In the genomic region with DNA sequence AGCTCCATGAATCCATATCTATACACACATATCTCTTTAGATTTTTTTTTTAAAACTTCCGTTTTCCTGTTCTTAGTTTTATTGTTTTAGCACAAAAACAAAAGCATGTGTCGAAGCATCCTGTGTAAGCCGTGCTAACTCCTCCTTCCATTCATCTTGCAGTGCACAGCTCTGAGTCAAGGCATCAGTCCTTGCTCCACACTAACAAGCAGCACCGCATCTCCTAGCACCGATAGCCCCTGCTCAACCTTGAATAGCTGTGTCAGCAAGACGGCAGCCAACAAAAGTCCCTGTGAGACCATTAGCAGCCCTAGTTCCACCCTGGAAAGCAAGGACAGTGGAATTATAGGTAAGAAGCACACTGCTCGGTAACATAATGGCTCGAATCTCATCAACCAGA, we compare ENCODE assay signal across 19 cellular contexts.
A peak's percentile ranks its signal among the peaks of the same experiment; 100 is the strongest.
DNase-seq lines count a peak whose midpoint lies in the region; ATAC-seq and TF ChIP-seq lines count a peak whose summit lies in the region.
"Had no signal": no experiment of that assay in that cellular context is flagged by ENCODE, and none has a peak within 500 bp of the region (broad histone marks: within the 10 kb centered on the region; RNA-seq: fewer than 3 reads in every experiment).

No MANE protein-coding gene starts in this region.

- WGBS in adrenal gland, 4 donors = 18 to 34% (median 25%) methylated on average over 8 of the region's 8 CpGs

- H3K4me3 Mint-ChIP-seq in activated T-cell treated with anti-CD3 and anti-CD28 coated beads, Interleukin-2, amount 50 U/mL, for 72 hours = no peak overlapping the region
- no peak overlapping the region for H3K4me3 Mint-ChIP-seq in activated T-cell treated with anti-CD3 and anti-CD28 coated beads, Interleukin-2, amount 50 U/mL, for 24 hours
- H3K4me3 Mint-ChIP-seq in Caco-2 (ENCODE audit: unreplicated experiment) = no peak overlapping the region

- H3K27ac ChIP-seq in adrenal gland (peak overlapping the region in 1 of 5 donors; percentile 2), rectal smooth muscle tissue (ENCODE audit: low read depth, low read length) (peak overlapping the region; percentile 11)
- H3K27ac ChIP-seq: A549, neutrophil had no signal

- H3K27ac Mint-ChIP-seq in activated T-cell treated with anti-CD3 and anti-CD28 coated beads, Interleukin-2, amount 50 U/mL, for 72 hours = no peak overlapping the region
- H3K27ac Mint-ChIP-seq in activated T-cell treated with anti-CD3 and anti-CD28 coated beads, Interleukin-2, amount 50 U/mL, for 24 hours = no peak overlapping the region
- H3K27ac Mint-ChIP-seq in Caco-2 (ENCODE audit: unreplicated experiment) = no peak overlapping the region

- BruUV-seq in Caco-2 (replicated peaks; lab: Mats Ljungman, UMichigan) = no TSS peak

- peaks cover 0 to 5% of the 10 kb centered on the region in 2 donors for H3K36me3 ChIP-seq in adrenal gland (replicated peaks in 1 of 2)
- no peaks in the 10 kb centered on the region for H3K36me3 ChIP-seq in rectal smooth muscle tissue (ENCODE audit: control insufficient read depth, insufficient read depth, low read length)
- H3K36me3 ChIP-seq in Caco-2 (ENCODE audit: control insufficient read depth, insufficient read depth, low read length) = peaks cover 1% of the 10 kb centered on the region; the same call in 1 of the 2 replicates
- H3K36me3 ChIP-seq: neutrophil had no signal

- no peaks in the 10 kb centered on the region for H3K27me3 Mint-ChIP-seq in activated T-cell treated with anti-CD3 and anti-CD28 coated beads, Interleukin-2, amount 50 U/mL, for 72 hours (ENCODE audit: low read depth)
- peaks cover 5% of the 10 kb centered on the region for H3K27me3 Mint-ChIP-seq in activated T-cell treated with anti-CD3 and anti-CD28 coated beads, Interleukin-2, amount 50 U/mL, for 24 hours
- H3K27me3 Mint-ChIP-seq in Caco-2 (ENCODE audit: insufficient read depth, unreplicated experiment) = no peaks in the 10 kb centered on the region

- intact Hi-C loops in adrenal gland (cut with DNase I) = no loop called here
- intact Hi-C loops in Caco-2 (cut with micrococcal nuclease; ENCODE audit: unreplicated experiment) = no loop called here

- TF ChIP-seq CTCF in adrenal gland (IDR thresholded peaks at IDR 0.05) = no peak
- no peak for TF ChIP-seq CTCF in Caco-2 (IDR thresholded peaks at IDR 0.05; ENCODE audit: insufficient read depth in 1 of 2, low read depth in 1 of 2, low read length in 1 of 2, severe bottlenecking in 1 of 2, unreplicated experiment in 1 of 2)

- POLR2A ChIA-PET in Caco-2 (lab: Charles Lee) = no interaction called here

- DNase-seq in activated T-cell treated with anti-CD3 and anti-CD28 coated beads, Interleukin-2, amount 50 U/mL, for 72 hours = no peak
- no peak for DNase-seq in activated T-cell treated with anti-CD3 and anti-CD28 coated beads, Interleukin-2, amount 50 U/mL, for 24 hours
- DNase-seq in adrenal gland = peak in 6 of 7 donors; percentile 28 to 56 (median 52)
- peak; percentile 42 for DNase-seq in iris pigment epithelial cell (ENCODE audit: low read depth)
- no peak for DNase-seq in Caco-2
- no peak for DNase-seq in DMS153 treated with DMSO at 0.1 percent for 48 hours (lab: John Stamatoyannopoulos, UW; ENCODE audit: unreplicated experiment)
- DNase-seq: Calu3; cerebellar nuclear complex; effector CD8-positive, alpha-beta T cell; EL; esophagus squamous epithelium; NCI-H2081 treated with DMSO at 0.1 percent for 48 hours; NCI-H510A treated with DMSO at 0.1 percent for 48 hours had no signal

- H3K27me3 ChIP-seq in adrenal gland = no peaks in the 10 kb centered on the region
- H3K27me3 ChIP-seq in rectal smooth muscle tissue (ENCODE audit: control insufficient read depth, insufficient read depth, low read length) = no peaks in the 10 kb centered on the region
- H3K27me3 ChIP-seq in Caco-2 (replicated peaks; ENCODE audit: control insufficient read depth, insufficient read depth, low read length) = no peaks in the 10 kb centered on the region
- H3K27me3 ChIP-seq: esophagus squamous epithelium had no signal

- peaks cover 0 to 11% of the 10 kb centered on the region in 2 donors for H3K4me1 ChIP-seq in adrenal gland (replicated peaks in 1 of 2)
- H3K4me1 ChIP-seq in rectal smooth muscle tissue (ENCODE audit: control insufficient read depth, insufficient read depth, low read length) = peaks cover 5% of the 10 kb centered on the region
- peaks cover 33% of the 10 kb centered on the region for H3K4me1 ChIP-seq in Caco-2

- H3K4me1 Mint-ChIP-seq in activated T-cell treated with anti-CD3 and anti-CD28 coated beads, Interleukin-2, amount 50 U/mL, for 72 hours (ENCODE audit: low read depth) = peaks cover 22% of the 10 kb centered on the region
- H3K4me1 Mint-ChIP-seq in activated T-cell treated with anti-CD3 and anti-CD28 coated beads, Interleukin-2, amount 50 U/mL, for 24 hours (ENCODE audit: low read depth) = peaks cover 23% of the 10 kb centered on the region
- peaks cover 16% of the 10 kb centered on the region for H3K4me1 Mint-ChIP-seq in Caco-2 (ENCODE audit: low read depth, unreplicated experiment)

- no peak overlapping the region for H3K9ac ChIP-seq in rectal smooth muscle tissue (ENCODE audit: low read length)

- H3K4me3 ChIP-seq in adrenal gland (no peak overlapping the region), rectal smooth muscle tissue (ENCODE audit: low read length) (no peak overlapping the region), Caco-2 (ENCODE audit: low read depth, low read length) (no peak overlapping the region)
- H3K4me3 ChIP-seq: A549, esophagus squamous epithelium, HAP-1 had no signal

- no peaks in the 10 kb centered on the region for H3K36me3 Mint-ChIP-seq in activated T-cell treated with anti-CD3 and anti-CD28 coated beads, Interleukin-2, amount 50 U/mL, for 72 hours (ENCODE audit: insufficient read depth in 2 of 2)
- no peaks in the 10 kb centered on the region for H3K36me3 Mint-ChIP-seq in activated T-cell treated with anti-CD3 and anti-CD28 coated beads, Interleukin-2, amount 50 U/mL, for 24 hours (ENCODE audit: low read depth)
- peaks cover 14% of the 10 kb centered on the region for H3K36me3 Mint-ChIP-seq in Caco-2 (ENCODE audit: insufficient read depth, unreplicated experiment)

- CTCF ChIA-PET in Caco-2 (lab: Charles Lee) = interaction anchor here (0.5 to 0.7 kb wide), 3 partner anchors 19 to 758 kb away, joined by 3 read pairs; no protein-coding TSS in a partner anchor

- no peaks in the 10 kb centered on the region for H3K9me3 Mint-ChIP-seq in activated T-cell treated with anti-CD3 and anti-CD28 coated beads, Interleukin-2, amount 50 U/mL, for 72 hours
- no peaks in the 10 kb centered on the region for H3K9me3 Mint-ChIP-seq in activated T-cell treated with anti-CD3 and anti-CD28 coated beads, Interleukin-2, amount 50 U/mL, for 24 hours
- no peaks in the 10 kb centered on the region for H3K9me3 Mint-ChIP-seq in Caco-2 (ENCODE audit: unreplicated experiment)

- peak; percentile 48 to 51 for ATAC-seq in activated T-cell treated with anti-CD3 and anti-CD28 coated beads, Interleukin-2, amount 50 U/mL, for 72 hours (replicated peaks in 1 of 2)
- ATAC-seq in GM19351 (IDR thresholded peaks at IDR 0.05; ENCODE audit: unreplicated experiment) = no peak
- ATAC-seq: A549; activated CD4-positive, CD25-positive, alpha-beta regulatory T cell treated with anti-CD3 and anti-CD28 coated beads, Interleukin-2, amount 50 U/mL, for 24 hours had no signal

- TF ChIP-seq POLR2A in adrenal gland (IDR thresholded peaks at IDR 0.05) = no peak

- no peaks in the 10 kb centered on the region for H3K9me3 ChIP-seq in adrenal gland (replicated peaks in 1 of 3)
- H3K9me3 ChIP-seq in Caco-2 = no peaks in the 10 kb centered on the region
- H3K9me3 ChIP-seq: A549, esophagus squamous epithelium, HAP-1, neutrophil had no signal

Comparison
In these comparisons a context has a peak if more than half of its experiments do, and no peak if none do; other contexts are left out.
1. DNase-seq: peak in adrenal gland (6 of 7) and iris pigment epithelial cell (single experiment); none in activated T-cell treated with anti-CD3 and anti-CD28 coated beads, Interleukin-2, amount 50 U/mL, for 72 hours (0 of 2), activated T-cell treated with anti-CD3 and anti-CD28 coated beads, Interleukin-2, amount 50 U/mL, for 24 hours (single experiment), Caco-2 (0 of 2) and DMS153 treated with DMSO at 0.1 percent for 48 hours (single experiment).